Comparison of ENCODE assay signal across 14 cellular contexts in the genomic region with DNA sequence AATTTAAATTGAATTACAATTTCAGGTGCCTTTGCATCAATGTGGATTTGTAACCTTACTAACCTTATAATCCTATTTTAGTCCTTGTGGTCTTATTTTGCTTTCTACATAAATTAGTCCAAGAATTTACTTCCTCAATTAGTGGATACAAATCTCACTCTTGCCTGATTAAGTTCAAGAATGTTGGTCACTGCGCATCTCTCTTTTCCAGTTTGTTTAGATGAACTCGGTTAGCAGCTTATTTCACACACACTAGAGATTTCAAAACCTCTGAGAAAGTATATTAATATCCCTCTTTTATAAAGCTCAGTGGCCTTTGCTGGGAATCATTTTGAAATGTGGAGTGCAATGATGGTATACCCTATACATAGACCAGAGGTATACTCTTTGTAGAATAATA.
"Had no signal": no experiment of that assay in that cellular context is flagged by ENCODE, and none has a peak within 500 bp of the region (broad histone marks: within the 10 kb centered on the region; RNA-seq: fewer than 3 reads in every experiment).

No MANE protein-coding gene starts in this region.

- H3K4me1 ChIP-seq: pancreas had no signal

- H3K4me3 ChIP-seq: mucosa of descending colon, pancreas had no signal

- H3K9me3 ChIP-seq: mucosa of descending colon, pancreas, SK-N-SH had no signal

- H3K27me3 ChIP-seq: pancreas had no signal

- ATAC-seq: left colon; mucosa of descending colon; naive thymus-derived CD4-positive, alpha-beta T cell; T-cell had no signal

- DNase-seq: activated CD4-positive, CD25-positive, alpha-beta regulatory T cell treated with anti-CD3 and anti-CD28 coated beads, Interleukin-2, amount 50 U/mL, for 72 hours; activated naive CD4-positive, alpha-beta T cell; activated T-cell treated with anti-CD3 and anti-CD28 coated beads for 4 hours; dermis blood vessel endothelial cell; left colon; mucosa of descending colon; naive thymus-derived CD4-positive, alpha-beta T cell; pancreas; SK-N-SH; stimulated activated CD4-positive, alpha-beta T cell treated with anti-CD3 and anti-CD28 coated beads, Interleukin-15, amount 100 ng/mL, for 24 hours; stimulated activated CD4-positive, alpha-beta T cell treated with anti-CD3 and anti-CD28 coated beads, Interleukin-4, amount 100 ng/mL, for 24 hours; stimulated activated naive CD4-positive, alpha-beta T cell; T-cell; T-helper 9 cell had no signal

- H3K4me2 ChIP-seq: SK-N-SH had no signal

- H3K36me3 ChIP-seq: pancreas had no signal
